Comparison of ENCODE assay signal across 13 cellular contexts in the genomic region with DNA sequence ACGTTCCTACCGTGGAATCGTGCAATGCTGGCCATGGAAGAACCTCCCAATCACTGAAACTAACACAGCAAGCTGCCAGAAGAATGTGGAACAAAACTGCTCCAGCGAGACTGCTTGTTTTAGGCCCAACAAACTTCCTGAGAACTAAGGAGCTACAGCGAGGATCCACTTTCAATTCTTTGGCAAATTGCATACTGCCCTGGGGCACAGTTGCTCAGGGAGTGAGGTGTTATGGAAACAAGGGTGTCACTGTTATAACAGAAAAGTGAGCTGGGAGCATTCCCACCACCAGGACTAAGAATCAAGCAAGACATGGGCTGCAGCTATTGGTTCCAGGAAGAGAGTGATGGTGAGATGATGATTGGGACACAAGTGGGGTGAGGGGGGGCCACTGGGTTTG.
"Had no signal": no experiment of that assay in that cellular context is flagged by ENCODE, and none has a peak within 500 bp of the region (broad histone marks: within the 10 kb centered on the region; RNA-seq: fewer than 3 reads in every experiment).

No MANE protein-coding gene starts in this region.

- DNase-seq: cortex of kidney; effector memory CD8-positive, alpha-beta T cell; foreskin fibroblast; naive thymus-derived CD4-positive, alpha-beta T cell; right lobe of liver; small intestine; stimulated activated CD4-positive, alpha-beta T cell treated with anti-CD3 and anti-CD28 coated beads, Interleukin-15, amount 100 ng/mL, for 24 hours; stimulated activated CD4-positive, alpha-beta T cell treated with anti-CD3 and anti-CD28 coated beads, Interleukin-2, amount 100 ng/mL, for 48 hours; stimulated activated naive B cell treated with anti-CD40 and anti-IgM and Interleukin-4, amounts not matched to agents 10 μg/mL and 1 μg/mL and 100 μg/mL, for 72 hours; upper lobe of left lung had no signal

- ATAC-seq: effector memory CD8-positive, alpha-beta T cell; gastroesophageal sphincter; heart left ventricle; left lobe of liver; naive thymus-derived CD4-positive, alpha-beta T cell; right lobe of liver had no signal
